Comparison of ENCODE assay signal across 11 cellular contexts in genomic region chr2:102197389-102198137, GRCh38.
"Had no signal": no experiment of that assay in that cellular context is flagged by ENCODE, and none has a peak within 500 bp of the region (broad histone marks: within the 10 kb centered on the region; RNA-seq: fewer than 3 reads in every experiment).

No MANE protein-coding gene starts in this region.

- ATAC-seq: activated T-helper 17 cell treated with anti-CD3 and anti-CD28 coated beads, Interleukin-2, amount 50 U/mL, for 72 hours; left lobe of liver; right cardiac atrium had no signal

- H3K4me1 Mint-ChIP-seq: nephron had no signal

- H3K27ac Mint-ChIP-seq: activated T-helper 17 cell treated with anti-CD3 and anti-CD28 coated beads, Interleukin-2, amount 50 U/mL, for 72 hours; nephron; progenitor cell of endocrine pancreas had no signal

- H3K9me3 Mint-ChIP-seq: activated T-helper 17 cell treated with anti-CD3 and anti-CD28 coated beads, Interleukin-2, amount 50 U/mL, for 72 hours; nephron had no signal

- H3K4me3 Mint-ChIP-seq: activated T-helper 17 cell treated with anti-CD3 and anti-CD28 coated beads, Interleukin-2, amount 50 U/mL, for 72 hours; nephron had no signal

- H3K27me3 Mint-ChIP-seq: activated T-helper 17 cell treated with anti-CD3 and anti-CD28 coated beads, Interleukin-2, amount 50 U/mL, for 72 hours had no signal

- DNase-seq: activated T-cell treated with anti-CD3 and anti-CD28 coated beads for 4 hours, colonic mucosa, foreskin melanocyte, head of caudate nucleus, occipital lobe, right cardiac atrium, T1000 had no signal
